ENCODE assay signal across 1 cellular context in the genomic region with DNA sequence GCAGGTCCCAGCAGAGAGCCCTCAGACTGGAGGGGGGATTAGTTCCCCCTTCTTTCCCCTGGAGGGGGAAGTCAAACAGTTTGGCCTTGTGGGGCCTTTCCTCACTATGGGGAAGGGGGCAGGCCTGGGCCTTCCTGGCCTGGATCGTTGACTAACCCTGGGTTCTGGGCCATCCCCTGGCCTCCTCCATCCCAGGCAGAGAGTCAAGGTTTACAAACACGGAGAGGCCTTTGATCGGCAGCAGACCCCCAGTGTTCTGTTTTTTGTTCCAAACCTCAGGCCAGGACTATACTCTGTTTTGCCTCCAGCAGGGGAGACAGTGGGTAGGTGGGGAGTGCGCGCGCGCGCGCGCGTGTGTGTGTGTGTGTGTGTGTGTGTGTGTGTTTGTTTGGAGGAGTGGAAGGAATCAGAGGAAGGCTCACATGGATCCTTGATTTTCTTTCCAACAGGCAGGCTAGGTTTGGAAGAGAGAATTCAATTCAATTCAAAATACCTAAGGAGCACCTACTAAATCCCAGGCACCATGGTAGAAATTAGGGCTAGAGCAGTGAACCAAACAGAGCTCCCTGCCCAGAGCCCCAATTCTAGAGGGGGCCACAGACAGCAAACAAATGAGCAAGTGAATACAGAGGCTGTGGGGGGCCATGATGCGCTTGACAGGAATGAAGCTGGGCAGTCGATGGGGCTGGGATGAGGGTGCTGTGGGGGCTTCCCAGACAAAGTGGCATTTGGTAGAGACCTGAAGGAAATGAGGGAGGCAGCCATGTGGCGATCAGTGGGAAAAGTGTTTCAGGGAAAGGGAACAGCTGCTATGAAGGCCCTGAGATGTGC.
TF ChIP-seq lines count a peak whose summit lies in the region.

No MANE protein-coding gene starts in this region.

TF ChIP-seq in HepG2, 621 proteins besides CTCF, POLR2A, EP300 and RAD21 (continued from another document and continues in another):
- TF ChIP-seq BCL3 (CRISPR knock-in tag; IDR thresholded peaks at IDR 0.05) (peak; percentile 94), ZFYVE20 (CRISPR knock-in tag; IDR thresholded peaks at IDR 0.05; ENCODE audit: borderline replicate concordance, low read depth) (no peak), SOX5 (CRISPR knock-in tag; IDR thresholded peaks at IDR 0.05; ENCODE audit: borderline replicate concordance) (peak; percentile 86), MAZ (IDR thresholded peaks at IDR 0.05; ENCODE audit: borderline replicate concordance, low read depth, low read length) (0 out of 2 replicates have a peak, but pooled peaks have one; percentile 26), MAZ (CRISPR knock-in tag; IDR thresholded peaks at IDR 0.05; ENCODE audit: low read depth) (peak; percentile 78), NBN (conservative IDR thresholded peaks at IDR 0.05) (no peak), PHF21A (CRISPR knock-in tag; IDR thresholded peaks at IDR 0.05) (peak; percentile 99), ZNF383 (CRISPR knock-in tag; IDR thresholded peaks at IDR 0.05; ENCODE audit: borderline replicate concordance) (no peak), ZSCAN9 (CRISPR knock-in tag; IDR thresholded peaks at IDR 0.05; ENCODE audit: borderline replicate concordance) (peak; percentile 91; the same call in 1 of the 2 replicates), SP2 (CRISPR knock-in tag; IDR thresholded peaks at IDR 0.05) (no peak), CAMTA2 (CRISPR knock-in tag; IDR thresholded peaks at IDR 0.05; ENCODE audit: borderline replicate concordance) (0 out of 2 replicates have a peak, but pooled peaks have one; percentile 46), MAFG (CRISPR knock-in tag; IDR thresholded peaks at IDR 0.05) (no peak), DNMT3B (CRISPR knock-in tag; conservative IDR thresholded peaks at IDR 0.05) (peak; percentile 41; the same call in 1 of the 2 replicates), THAP7 (CRISPR knock-in tag; IDR thresholded peaks at IDR 0.05) (0 out of 2 replicates have a peak, but pooled peaks have one; percentile 49), SKI (IDR thresholded peaks at IDR 0.05; ENCODE audit: partially characterized antibody) (peak; percentile 72), NCOA1 (CRISPR knock-in tag; IDR thresholded peaks at IDR 0.05) (peak; percentile 94), ZFP82 (CRISPR knock-in tag; IDR thresholded peaks at IDR 0.05; ENCODE audit: borderline replicate concordance) (peak; percentile 81), ZMAT5 (CRISPR knock-in tag; IDR thresholded peaks at IDR 0.05; ENCODE audit: borderline replicate concordance, low read depth) (no peak), CHD2 (IDR thresholded peaks at IDR 0.05; ENCODE audit: low read depth, low read length) (no peak), SPEN (CRISPR knock-in tag; IDR thresholded peaks at IDR 0.05; ENCODE audit: low read depth) (peak; percentile 88), TBX3 (IDR thresholded peaks at IDR 0.05; ENCODE audit: borderline replicate concordance) (peak; percentile 58; the same call in 1 of the 2 replicates), KLF13 (CRISPR knock-in tag; IDR thresholded peaks at IDR 0.05) (no peak), NR2F1 (CRISPR knock-in tag; IDR thresholded peaks at IDR 0.05) (peak; percentile 32 to 51; a peak in 3 of 4 replicates), ZNF609 (CRISPR knock-in tag; IDR thresholded peaks at IDR 0.05; ENCODE audit: borderline replicate concordance) (peak; percentile 95), GATAD1 (CRISPR knock-in tag; IDR thresholded peaks at IDR 0.05) (no peak), SMYD3 (CRISPR knock-in tag; IDR thresholded peaks at IDR 0.05) (peak; percentile 28; the same call in 1 of the 2 replicates), TCF7L2 (IDR thresholded peaks at IDR 0.05; ENCODE audit: low read depth, low read length) (peak; percentile 62; the same call in 1 of the 2 replicates), ZHX1 (CRISPR knock-in tag; IDR thresholded peaks at IDR 0.05; ENCODE audit: low read depth) (peak; percentile 83), XRCC5 (optimal IDR thresholded peaks at IDR 0.05; ENCODE audit: low read length) (no peak), STAG1 (CRISPR knock-in tag; IDR thresholded peaks at IDR 0.05) (no peak; the same call in 1 of the 2 replicates)
- TF ChIP-seq, protein P1, sequence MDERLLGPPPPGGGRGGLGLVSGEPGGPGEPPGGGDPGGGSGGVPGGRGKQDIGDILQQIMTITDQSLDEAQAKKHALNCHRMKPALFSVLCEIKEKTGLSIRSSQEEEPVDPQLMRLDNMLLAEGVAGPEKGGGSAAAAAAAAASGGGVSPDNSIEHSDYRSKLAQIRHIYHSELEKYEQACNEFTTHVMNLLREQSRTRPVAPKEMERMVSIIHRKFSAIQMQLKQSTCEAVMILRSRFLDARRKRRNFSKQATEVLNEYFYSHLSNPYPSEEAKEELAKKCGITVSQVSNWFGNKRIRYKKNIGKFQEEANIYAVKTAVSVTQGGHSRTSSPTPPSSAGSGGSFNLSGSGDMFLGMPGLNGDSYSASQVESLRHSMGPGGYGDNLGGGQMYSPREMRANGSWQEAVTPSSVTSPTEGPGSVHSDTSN (CRISPR knock-in tag; IDR thresholded peaks at IDR 0.05), result no peak
- TF ChIP-seq, protein P2, sequence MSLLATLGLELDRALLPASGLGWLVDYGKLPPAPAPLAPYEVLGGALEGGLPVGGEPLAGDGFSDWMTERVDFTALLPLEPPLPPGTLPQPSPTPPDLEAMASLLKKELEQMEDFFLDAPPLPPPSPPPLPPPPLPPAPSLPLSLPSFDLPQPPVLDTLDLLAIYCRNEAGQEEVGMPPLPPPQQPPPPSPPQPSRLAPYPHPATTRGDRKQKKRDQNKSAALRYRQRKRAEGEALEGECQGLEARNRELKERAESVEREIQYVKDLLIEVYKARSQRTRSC (CRISPR knock-in tag; IDR thresholded peaks at IDR 0.05; ENCODE audit: low read depth), result no peak
- TF ChIP-seq, protein P3, sequence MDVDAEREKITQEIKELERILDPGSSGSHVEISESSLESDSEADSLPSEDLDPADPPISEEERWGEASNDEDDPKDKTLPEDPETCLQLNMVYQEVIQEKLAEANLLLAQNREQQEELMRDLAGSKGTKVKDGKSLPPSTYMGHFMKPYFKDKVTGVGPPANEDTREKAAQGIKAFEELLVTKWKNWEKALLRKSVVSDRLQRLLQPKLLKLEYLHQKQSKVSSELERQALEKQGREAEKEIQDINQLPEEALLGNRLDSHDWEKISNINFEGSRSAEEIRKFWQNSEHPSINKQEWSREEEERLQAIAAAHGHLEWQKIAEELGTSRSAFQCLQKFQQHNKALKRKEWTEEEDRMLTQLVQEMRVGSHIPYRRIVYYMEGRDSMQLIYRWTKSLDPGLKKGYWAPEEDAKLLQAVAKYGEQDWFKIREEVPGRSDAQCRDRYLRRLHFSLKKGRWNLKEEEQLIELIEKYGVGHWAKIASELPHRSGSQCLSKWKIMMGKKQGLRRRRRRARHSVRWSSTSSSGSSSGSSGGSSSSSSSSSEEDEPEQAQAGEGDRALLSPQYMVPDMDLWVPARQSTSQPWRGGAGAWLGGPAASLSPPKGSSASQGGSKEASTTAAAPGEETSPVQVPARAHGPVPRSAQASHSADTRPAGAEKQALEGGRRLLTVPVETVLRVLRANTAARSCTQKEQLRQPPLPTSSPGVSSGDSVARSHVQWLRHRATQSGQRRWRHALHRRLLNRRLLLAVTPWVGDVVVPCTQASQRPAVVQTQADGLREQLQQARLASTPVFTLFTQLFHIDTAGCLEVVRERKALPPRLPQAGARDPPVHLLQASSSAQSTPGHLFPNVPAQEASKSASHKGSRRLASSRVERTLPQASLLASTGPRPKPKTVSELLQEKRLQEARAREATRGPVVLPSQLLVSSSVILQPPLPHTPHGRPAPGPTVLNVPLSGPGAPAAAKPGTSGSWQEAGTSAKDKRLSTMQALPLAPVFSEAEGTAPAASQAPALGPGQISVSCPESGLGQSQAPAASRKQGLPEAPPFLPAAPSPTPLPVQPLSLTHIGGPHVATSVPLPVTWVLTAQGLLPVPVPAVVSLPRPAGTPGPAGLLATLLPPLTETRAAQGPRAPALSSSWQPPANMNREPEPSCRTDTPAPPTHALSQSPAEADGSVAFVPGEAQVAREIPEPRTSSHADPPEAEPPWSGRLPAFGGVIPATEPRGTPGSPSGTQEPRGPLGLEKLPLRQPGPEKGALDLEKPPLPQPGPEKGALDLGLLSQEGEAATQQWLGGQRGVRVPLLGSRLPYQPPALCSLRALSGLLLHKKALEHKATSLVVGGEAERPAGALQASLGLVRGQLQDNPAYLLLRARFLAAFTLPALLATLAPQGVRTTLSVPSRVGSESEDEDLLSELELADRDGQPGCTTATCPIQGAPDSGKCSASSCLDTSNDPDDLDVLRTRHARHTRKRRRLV (CRISPR knock-in tag; IDR thresholded peaks at IDR 0.05), result peak; percentile 86
- TF ChIP-seq, protein P4, sequence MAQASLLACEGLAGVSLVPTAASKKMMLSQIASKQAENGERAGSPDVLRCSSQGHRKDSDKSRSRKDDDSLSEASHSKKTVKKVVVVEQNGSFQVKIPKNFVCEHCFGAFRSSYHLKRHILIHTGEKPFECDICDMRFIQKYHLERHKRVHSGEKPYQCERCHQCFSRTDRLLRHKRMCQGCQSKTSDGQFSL (CRISPR knock-in tag; IDR thresholded peaks at IDR 0.05), result 0 out of 2 replicates have a peak, but pooled peaks have one; percentile 34
- TF ChIP-seq, protein P5, sequence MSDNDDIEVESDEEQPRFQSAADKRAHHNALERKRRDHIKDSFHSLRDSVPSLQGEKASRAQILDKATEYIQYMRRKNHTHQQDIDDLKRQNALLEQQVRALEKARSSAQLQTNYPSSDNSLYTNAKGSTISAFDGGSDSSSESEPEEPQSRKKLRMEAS (IDR thresholded peaks at IDR 0.05), result peak; percentile 61
- TF ChIP-seq, protein P6, sequence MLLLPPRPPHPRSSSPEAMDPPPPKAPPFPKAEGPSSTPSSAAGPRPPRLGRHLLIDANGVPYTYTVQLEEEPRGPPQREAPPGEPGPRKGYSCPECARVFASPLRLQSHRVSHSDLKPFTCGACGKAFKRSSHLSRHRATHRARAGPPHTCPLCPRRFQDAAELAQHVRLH (CRISPR knock-in tag; IDR thresholded peaks at IDR 0.05; ENCODE audit: borderline replicate concordance, low read depth), result peak; percentile 46; the same call in 1 of the 2 replicates
